In the genomic region with DNA sequence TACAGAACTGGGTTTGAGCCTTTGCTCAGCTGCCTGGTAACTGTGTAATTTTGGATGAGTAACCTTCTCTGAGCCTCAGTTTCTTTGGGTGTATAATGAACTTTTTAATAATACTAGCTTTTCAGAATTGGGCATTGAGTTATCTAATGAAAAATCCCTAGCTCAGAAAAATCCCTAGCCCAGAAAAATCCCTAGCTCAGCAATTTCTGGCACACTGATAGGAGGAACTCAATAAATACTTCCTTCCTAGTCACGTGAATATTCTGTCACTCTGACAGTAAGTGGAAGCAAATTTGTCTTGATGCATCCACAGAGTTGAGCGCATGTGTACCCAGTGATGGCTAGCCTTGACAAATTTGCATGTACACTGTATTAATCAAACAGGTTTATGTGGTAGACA, we compare ENCODE assay signal across 28 cellular contexts.
"Had no signal": no experiment of that assay in that cellular context is flagged by ENCODE, and none has a peak within 500 bp of the region (broad histone marks: within the 10 kb centered on the region; RNA-seq: fewer than 3 reads in every experiment).

No MANE protein-coding gene starts in this region.

- FAIRE-seq: astrocyte, bronchial epithelial cell, frontal cortex had no signal

- H3K36me3 ChIP-seq: brain microvascular endothelial cell, WERI-Rb-1 had no signal

- H3K27ac ChIP-seq: brain microvascular endothelial cell, coronary artery, dorsolateral prefrontal cortex, WERI-Rb-1 had no signal

- ATAC-seq: activated CD4-positive, CD25-positive, alpha-beta regulatory T cell treated with anti-CD3 and anti-CD28 coated beads, Interleukin-2, amount 50 U/mL, for 24 hours; activated CD8-positive, alpha-beta T cell treated with anti-CD3 and anti-CD28 coated beads for 36 hours; activated T-cell treated with anti-CD3 and anti-CD28 coated beads, Interleukin-2, amount 50 U/mL, for 4 hours; activated T-helper 17 cell treated with anti-CD3 and anti-CD28 coated beads, Interleukin-2, amount 50 U/mL, for 72 hours; esophagus mucosa had no signal

- H3K4me3 ChIP-seq: coronary artery, dorsolateral prefrontal cortex had no signal

- DNase-seq: activated B cell treated with CpG ODN at 0.5 μM for 24 hours; activated CD4-positive, alpha-beta T cell treated with anti-CD3 and anti-CD28 coated beads for 48 hours; activated CD4-positive, alpha-beta T cell treated with anti-CD3 and anti-CD28 coated beads, Interleukin-2, amount 50 U/mL, for 1 hour; activated CD4-positive, alpha-beta T cell treated with anti-CD3 and anti-CD28 coated beads, Interleukin-2, amount 50 U/mL, for 48 hours; activated CD8-positive, alpha-beta memory T cell treated with anti-CD3 and anti-CD28 coated beads for 24 hours; activated CD8-positive, alpha-beta T cell treated with anti-CD3 and anti-CD28 coated beads for 36 hours; activated effector memory CD4-positive, alpha-beta T cell treated with Interleukin-2 at 50 U/mL for 16 hours; activated gamma-delta T cell treated with Interleukin-2 at 50 U/mL for 16 hours; activated naive CD4-positive, alpha-beta T cell treated with anti-CD3 and anti-CD28 coated beads, Interleukin-2, amount 50 U/mL, for 16 hours; activated naive CD4-positive, alpha-beta T cell treated with Interleukin-2 at 50 U/mL for 16 hours; activated T-cell treated with anti-CD3 and anti-CD28 coated beads, Interleukin-2, amount 50 U/mL, for 4 hours; amniotic stem cell; anterior cingulate cortex; brain microvascular endothelial cell; dorsolateral prefrontal cortex; effector memory CD4-positive, alpha-beta T cell; endodermal cell; foreskin fibroblast; head of caudate nucleus; T1000; WERI-Rb-1 had no signal

- H3K27me3 ChIP-seq: brain microvascular endothelial cell had no signal
